Comparison of ENCODE assay signal across 8 cellular contexts in genomic region chr7:117993377-117994003, GRCh38.
A peak's percentile ranks its signal among the peaks of the same experiment; 100 is the strongest.
DNase-seq lines count a peak whose midpoint lies in the region; ATAC-seq and TF ChIP-seq lines count a peak whose summit lies in the region.

No MANE protein-coding gene starts in this region.

- peak; percentile 66 for TF ChIP-seq CTCF in neural crest cell (conservative IDR thresholded peaks at IDR 0.05)

- intact Hi-C loops in activated T-helper 1 cell treated with anti-CD3 and anti-CD28 coated beads, Interleukin-12 subunit alpha, Interleukin-12 subunit beta, Interleukin-2, Interleukin-4 antibody, amounts not matched to agents 30 ng/mL and 10 ng/mL and 1 ng/mL, durations not matched to agents 14 hours and 24 hours and 36 hours (cut with micrococcal nuclease) = loop anchor here (1.0 to 2.0 kb wide), 2 partner anchors 111 to 160 kb away; no protein-coding TSS in a partner anchor

- H3K27me3 Mint-ChIP-seq in neural crest cell (ENCODE audit: low read depth) = no peaks in the 10 kb centered on the region
- no peaks in the 10 kb centered on the region for H3K27me3 Mint-ChIP-seq in activated T-helper 1 cell treated with anti-CD3 and anti-CD28 coated beads, Interleukin-12 subunit alpha, Interleukin-12 subunit beta, Interleukin-2, Interleukin-4 antibody, amounts not matched to agents 30 ng/mL and 10 ng/mL and 1 ng/mL, durations not matched to agents 14 hours and 24 hours and 36 hours (ENCODE audit: insufficient read depth)

- no peak overlapping the region for H3K27ac Mint-ChIP-seq in neural crest cell (ENCODE audit: unreplicated experiment)
- H3K27ac Mint-ChIP-seq in activated T-helper 1 cell treated with anti-CD3 and anti-CD28 coated beads, Interleukin-12 subunit alpha, Interleukin-12 subunit beta, Interleukin-2, Interleukin-4 antibody, amounts not matched to agents 30 ng/mL and 10 ng/mL and 1 ng/mL, durations not matched to agents 14 hours and 24 hours and 36 hours = no peak overlapping the region

- H3K9me3 Mint-ChIP-seq in neural crest cell = peaks cover 5% of the 10 kb centered on the region
- H3K9me3 Mint-ChIP-seq in activated T-helper 1 cell treated with anti-CD3 and anti-CD28 coated beads, Interleukin-12 subunit alpha, Interleukin-12 subunit beta, Interleukin-2, Interleukin-4 antibody, amounts not matched to agents 30 ng/mL and 10 ng/mL and 1 ng/mL, durations not matched to agents 14 hours and 24 hours and 36 hours = no peaks in the 10 kb centered on the region

- ATAC-seq in GM19043 (IDR thresholded peaks at IDR 0.05; ENCODE audit: low read depth, unreplicated experiment) (peak; percentile 96), HG03095 (IDR thresholded peaks at IDR 0.05; ENCODE audit: unreplicated experiment) (peak; percentile 87)

- no peak overlapping the region for H3K4me3 Mint-ChIP-seq in neural crest cell
- H3K4me3 Mint-ChIP-seq in activated T-helper 1 cell treated with anti-CD3 and anti-CD28 coated beads, Interleukin-12 subunit alpha, Interleukin-12 subunit beta, Interleukin-2, Interleukin-4 antibody, amounts not matched to agents 30 ng/mL and 10 ng/mL and 1 ng/mL, durations not matched to agents 14 hours and 24 hours and 36 hours = no peak overlapping the region

- peak; percentile 74 for DNase-seq in Daoy (ENCODE audit: low read depth)
- DNase-seq in NCI-H526 treated with DMSO at 0.1 percent for 48 hours (lab: John Stamatoyannopoulos, UW) = peak; percentile 15
- DNase-seq in cerebellar cortex (ENCODE audit: low spot score) = peak; percentile 41
- DNase-seq in neural crest cell (ENCODE audit: low read depth, low spot score) = peak; percentile 33
- DNase-seq in activated T-helper 1 cell treated with anti-CD3 and anti-CD28 coated beads, Interleukin-12 subunit alpha, Interleukin-12 subunit beta, Interleukin-2, Interleukin-4 antibody, amounts not matched to agents 30 ng/mL and 10 ng/mL and 1 ng/mL, durations not matched to agents 14 hours and 24 hours and 36 hours (ENCODE audit: low spot score) = no peak
- DNase-seq in central memory CD4-positive, alpha-beta T cell = no peak

- no peaks in the 10 kb centered on the region for H3K4me1 Mint-ChIP-seq in neural crest cell
- no peaks in the 10 kb centered on the region for H3K4me1 Mint-ChIP-seq in activated T-helper 1 cell treated with anti-CD3 and anti-CD28 coated beads, Interleukin-12 subunit alpha, Interleukin-12 subunit beta, Interleukin-2, Interleukin-4 antibody, amounts not matched to agents 30 ng/mL and 10 ng/mL and 1 ng/mL, durations not matched to agents 14 hours and 24 hours and 36 hours (ENCODE audit: low read depth)

- no peaks in the 10 kb centered on the region for H3K36me3 Mint-ChIP-seq in neural crest cell (ENCODE audit: low read depth)
- H3K36me3 Mint-ChIP-seq in activated T-helper 1 cell treated with anti-CD3 and anti-CD28 coated beads, Interleukin-12 subunit alpha, Interleukin-12 subunit beta, Interleukin-2, Interleukin-4 antibody, amounts not matched to agents 30 ng/mL and 10 ng/mL and 1 ng/mL, durations not matched to agents 14 hours and 24 hours and 36 hours (ENCODE audit: low read depth) = no peaks in the 10 kb centered on the region

Comparison
In these comparisons a context has a peak if more than half of its experiments do, and no peak if none do; other contexts are left out.
1. DNase-seq: peak in Daoy (single experiment), NCI-H526 treated with DMSO at 0.1 percent for 48 hours (single experiment), cerebellar cortex (single experiment) and neural crest cell (single experiment); none in activated T-helper 1 cell treated with anti-CD3 and anti-CD28 coated beads, Interleukin-12 subunit alpha, Interleukin-12 subunit beta, Interleukin-2, Interleukin-4 antibody, amounts not matched to agents 30 ng/mL and 10 ng/mL and 1 ng/mL, durations not matched to agents 14 hours and 24 hours and 36 hours (single experiment) and central memory CD4-positive, alpha-beta T cell (single experiment).